Comparison of ENCODE assay signal across 24 cellular contexts in the genomic region with DNA sequence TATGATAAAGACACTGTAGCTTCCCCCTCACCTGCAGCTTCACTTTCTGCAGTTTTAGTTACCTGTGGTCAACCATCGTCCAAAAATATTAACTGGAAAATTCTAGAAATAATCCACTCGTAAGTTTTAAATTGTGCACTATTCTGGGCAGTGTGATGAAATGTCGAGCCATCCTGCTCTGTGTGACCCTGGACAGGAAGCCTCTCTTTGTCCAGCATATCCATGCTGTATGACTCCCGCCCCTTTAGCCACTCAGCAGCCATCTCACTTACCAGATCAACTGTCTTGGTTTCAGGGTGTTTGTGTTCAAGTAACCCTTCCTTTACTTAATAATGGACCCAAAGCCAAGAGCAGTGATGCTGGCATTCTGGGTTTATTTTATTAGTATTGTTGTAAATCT. TPM values are rescaled to one million over a fixed set of nuclear protein-coding genes. Genes with fewer than 3 reads are reported as not detected.
DNase-seq lines count a peak whose midpoint lies in the region; ATAC-seq, FAIRE-seq and TF ChIP-seq lines count a peak whose summit lies in the region.
"Had no signal": no experiment of that assay in that cellular context is flagged by ENCODE, and none has a peak within 500 bp of the region (broad histone marks: within the 10 kb centered on the region; RNA-seq: fewer than 3 reads in every experiment).

No MANE protein-coding gene starts in this region.

- H3K36me3 ChIP-seq in right lobe of liver (peaks cover 0 to 18% (median 7%) of the 10 kb centered on the region in 4 donors), HepG2 (replicated peaks in 1 of 2; ENCODE audit: control insufficient read depth in 1 of 2, insufficient read depth in 2 of 2, low read length in 2 of 2) (peaks cover 1 to 38% of the 10 kb centered on the region in 2 experiments; a peak in 4 of 5 replicates)

- intact Hi-C loops in right lobe of liver (cut with DNase I): no loop called here
- intact Hi-C loops in HepG2 (cut with micrococcal nuclease; ENCODE audit: unreplicated experiment): no loop called here

- TF ChIP-seq POLR2A in right lobe of liver (IDR thresholded peaks at IDR 0.05) (no peak), HepG2 (IDR thresholded peaks at IDR 0.05; ENCODE audit: insufficient read depth in 1 of 2, low read depth in 2 of 2, low read length in 2 of 2) (no peak)

- DNase-seq in right lobe of liver (no peak), HepG2 (ENCODE audit: low spot score) (no peak), lung microvascular endothelial cell (ENCODE audit: low read depth in 2 of 2) (peak; percentile 15 to 58), progenitor cell of endocrine pancreas (ENCODE audit: low spot score, unreplicated experiment) (no peak), NCI-H1105 (lab: John Stamatoyannopoulos, UW) (no peak), DMS153 treated with DMSO at 0.1 percent for 48 hours (lab: John Stamatoyannopoulos, UW; ENCODE audit: unreplicated experiment) (no peak)
- DNase-seq: CD4-positive, alpha-beta T cell; CD8-positive, alpha-beta memory T cell; DMS 273 treated with DMSO at 0.1 percent for 48 hours; DMS53; DMS79 treated with DMSO at 0.1 percent for 48 hours; GF-D8; GOT3; HFFc6 had no signal

- peaks cover 9% of the 10 kb centered on the region for H3K4me1 Mint-ChIP-seq in progenitor cell of endocrine pancreas (ENCODE audit: low read depth)
- H3K4me1 Mint-ChIP-seq: B cell had no signal

- no peak overlapping the region for H3K4me2 ChIP-seq in HepG2 (ENCODE audit: low read depth, low read length)
- H3K4me2 ChIP-seq: BLaER1 had no signal

- TF ChIP-seq RAD21 in HepG2 (CRISPR knock-in tag; IDR thresholded peaks at IDR 0.05): no peak

- H3K9me3 Mint-ChIP-seq in progenitor cell of endocrine pancreas (ENCODE audit: low read depth): no peaks in the 10 kb centered on the region
- H3K9me3 Mint-ChIP-seq: CD4-positive, alpha-beta T cell; CD8-positive, alpha-beta memory T cell; HFFc6 had no signal

- POLR2A ChIA-PET in HepG2 (lab: Yijun Ruan, JAX): no interaction called here

- no peaks in the 10 kb centered on the region for H3K9me3 ChIP-seq in right lobe of liver
- no peaks in the 10 kb centered on the region for H3K9me3 ChIP-seq in HepG2 (ENCODE audit: low read length)
- H3K9me3 ChIP-seq: BLaER1, HAP-1 had no signal

- TF ChIP-seq EP300 in HepG2 (IDR thresholded peaks at IDR 0.05; ENCODE audit: low read depth in 2 of 2, low read length in 2 of 2) (no peak), HepG2 (CRISPR knock-in tag; IDR thresholded peaks at IDR 0.05; ENCODE audit: borderline replicate concordance) (no peak)

- H3K27ac Mint-ChIP-seq in progenitor cell of endocrine pancreas: peak overlapping the region; percentile 45
- H3K27ac Mint-ChIP-seq: B cell; CD4-positive, alpha-beta T cell; HFFc6 had no signal

- no peak overlapping the region for H3K9ac ChIP-seq in HepG2 (ENCODE audit: insufficient read depth, low read depth, low read length)
- H3K9ac ChIP-seq: BLaER1 had no signal

- H3K4me1 ChIP-seq in right lobe of liver (peaks cover 0 to 24% (median 1%) of the 10 kb centered on the region in 4 donors), HepG2 (ENCODE audit: insufficient read depth, low read length) (peaks cover 8% of the 10 kb centered on the region; the same call in 1 of the 2 replicates)
- H3K4me1 ChIP-seq: HAP-1 had no signal

- no peak overlapping the region for H3K27ac ChIP-seq in right lobe of liver
- H3K27ac ChIP-seq in HepG2 (ENCODE audit: extremely low read length, insufficient read depth, low read length): no peak overlapping the region
- H3K27ac ChIP-seq: 22Rv1, BLaER1 had no signal

- H3K27me3 Mint-ChIP-seq in progenitor cell of endocrine pancreas: no peaks in the 10 kb centered on the region
- H3K27me3 Mint-ChIP-seq: B cell; CD4-positive, alpha-beta T cell; CD8-positive, alpha-beta memory T cell had no signal

- TF ChIP-seq CTCF in right lobe of liver (IDR thresholded peaks at IDR 0.05) (no peak), HepG2 (CRISPR knock-in tag; IDR thresholded peaks at IDR 0.05) (no peak), progenitor cell of endocrine pancreas (IDR thresholded peaks at IDR 0.05; ENCODE audit: unreplicated experiment) (no peak)

- no peaks in the 10 kb centered on the region for H4K20me1 ChIP-seq in HepG2 (ENCODE audit: insufficient read depth, low read length)

- no peaks in the 10 kb centered on the region for H3K79me2 ChIP-seq in HepG2 (ENCODE audit: insufficient read depth, low read length)

- no peak overlapping the region for H2AFZ ChIP-seq in HepG2 (ENCODE audit: low read length)

- H3K36me3 Mint-ChIP-seq in progenitor cell of endocrine pancreas (ENCODE audit: insufficient read depth): peaks cover 7% of the 10 kb centered on the region

- in situ Hi-C loops in HepG2 (cut with HindIII; ENCODE audit: extremely low pct_ligation_motif_present, low pct_unique_long_range_greater_than_20kb): no loop called here

- no peak for FAIRE-seq in HepG2 (lab: Jason Lieb, UNC)
- FAIRE-seq: A204.1, D721Med, GM12891, GM18507, H54 had no signal

- H3K27me3 ChIP-seq in right lobe of liver (no peaks in the 10 kb centered on the region), HepG2 (ENCODE audit: control insufficient read depth in 1 of 2, insufficient read depth in 2 of 2, low read length in 2 of 2) (no peaks in the 10 kb centered on the region)
- H3K27me3 ChIP-seq: BLaER1 had no signal

- no TSS peak for BruUV-seq in HepG2 (replicated peaks; lab: Mats Ljungman, UMichigan)

- CTCF ChIA-PET in HepG2 (lab: Yijun Ruan, JAX; ENCODE audit: low intra/inter-chr PET ratio, low total read pairs): no interaction called here

- ATAC-seq in right lobe of liver (peak; percentile 29 to 52 (median 38)), HepG2 (no peak; the same call in 2 of the 3 replicates)

- H3K4me3 ChIP-seq in right lobe of liver (no peak overlapping the region), HepG2 (replicated peaks in 1 of 3; ENCODE audit: insufficient read depth in 1 of 3, low read depth in 2 of 3, low read length in 3 of 3) (no peak overlapping the region)
- H3K4me3 ChIP-seq: BLaER1, HAP-1 had no signal

- WGBS in right lobe of liver (ENCODE audit: insufficient coverage, low coverage, low lambda C conversion rate, missing lambda C conversion rate): 63% methylated on average over 4 of the region's 4 CpGs
- 97% methylated on average over 4 of the region's 4 CpGs for WGBS in HepG2 (ENCODE audit: low lambda C conversion rate)

- no peak overlapping the region for H3K4me3 Mint-ChIP-seq in progenitor cell of endocrine pancreas (ENCODE audit: low read depth)
- H3K4me3 Mint-ChIP-seq: B cell; CD14-positive monocyte; CD4-positive, alpha-beta T cell; CD8-positive, alpha-beta memory T cell; HFFc6 had no signal

TF ChIP-seq in HepG2, 621 proteins besides CTCF, POLR2A, EP300 and RAD21 (continues in another document):
- no peak for TF ChIP-seq JDP2 (CRISPR knock-in tag; IDR thresholded peaks at IDR 0.05; ENCODE audit: borderline replicate concordance)
- TF ChIP-seq RXRB (CRISPR knock-in tag; IDR thresholded peaks at IDR 0.05; ENCODE audit: borderline replicate concordance): no peak
- TF ChIP-seq MTA3 (CRISPR knock-in tag; IDR thresholded peaks at IDR 0.05): no peak
- TF ChIP-seq BRD4 (CRISPR knock-in tag; IDR thresholded peaks at IDR 0.05): no peak
- TF ChIP-seq, protein P1, sequence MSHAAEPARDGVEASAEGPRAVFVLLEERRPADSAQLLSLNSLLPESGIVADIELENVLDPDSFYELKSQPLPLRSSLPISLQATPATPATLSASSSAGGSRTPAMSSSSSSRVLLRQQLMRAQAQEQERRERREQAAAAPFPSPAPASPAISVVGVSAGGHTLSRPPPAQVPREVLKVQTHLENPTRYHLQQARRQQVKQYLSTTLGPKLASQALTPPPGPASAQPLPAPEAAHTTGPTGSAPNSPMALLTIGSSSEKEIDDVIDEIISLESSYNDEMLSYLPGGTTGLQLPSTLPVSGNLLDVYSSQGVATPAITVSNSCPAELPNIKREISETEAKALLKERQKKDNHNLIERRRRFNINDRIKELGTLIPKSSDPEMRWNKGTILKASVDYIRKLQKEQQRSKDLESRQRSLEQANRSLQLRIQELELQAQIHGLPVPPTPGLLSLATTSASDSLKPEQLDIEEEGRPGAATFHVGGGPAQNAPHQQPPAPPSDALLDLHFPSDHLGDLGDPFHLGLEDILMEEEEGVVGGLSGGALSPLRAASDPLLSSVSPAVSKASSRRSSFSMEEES (CRISPR knock-in tag; IDR thresholded peaks at IDR 0.05): no peak
- no peak for TF ChIP-seq SMARCE1 (IDR thresholded peaks at IDR 0.05; ENCODE audit: borderline replicate concordance)
- TF ChIP-seq ZNF17 (CRISPR knock-in tag; IDR thresholded peaks at IDR 0.05): no peak
- TF ChIP-seq AHR (CRISPR knock-in tag; IDR thresholded peaks at IDR 0.05): no peak
- no peak for TF ChIP-seq HOXA5 (CRISPR knock-in tag; IDR thresholded peaks at IDR 0.05)

RNA-seq across cellular contexts. Expression of gene SIAH1, which starts 56.1 kb away (rescaled TPM):
- total RNA-seq in right lobe of liver (10 to 100 TPM in 5 of 6 experiments, 1 to 10 TPM in 1; 8.1 to 14.0 (median 11.5) TPM), HepG2 (2016; rRNA removed; fragmentation: Illumina TruSeq; extraction: Trizol) (27.9 and 28.6 TPM in 2 replicates), lung microvascular endothelial cell (21.6 and 33.1 TPM in 2 replicates), progenitor cell of endocrine pancreas (38.3 and 40.5 TPM in 2 replicates)
- total RNA-seq in HepG2 (2016; cell fraction: cytosol; rRNA removed; fragmentation: Illumina TruSeq; extraction: Trizol; ENCODE audit: low read depth): 12.9 and 14.7 TPM in 2 replicates
- total RNA-seq in HepG2 (2016; cell fraction: insoluble cytoplasmic fraction; rRNA removed; fragmentation: Illumina TruSeq; extraction: Trizol): 27.3 TPM in 2 replicates
- 34.8 and 35.5 TPM in 2 replicates for total RNA-seq in HepG2 (2016; cell fraction: membrane; rRNA removed; fragmentation: Illumina TruSeq; extraction: Trizol)
- total RNA-seq in HepG2 (2016; cell fraction: nucleus; rRNA removed; fragmentation: Illumina TruSeq; extraction: Trizol): 31.3 and 31.4 TPM in 2 replicates
- 15.4 and 16.0 TPM in 2 replicates for polyA plus RNA-seq in HepG2 (2011; rRNA removed)
- 12.9 and 14.9 TPM in 2 replicates for polyA plus RNA-seq in HepG2 (2011; cell fraction: cytosol; rRNA removed)
- 15.0 and 21.0 TPM in 2 replicates for polyA plus RNA-seq in HepG2 (2011; cell fraction: nucleus; rRNA removed)
- polyA plus RNA-seq in HepG2 (2012): 22.2 and 25.1 TPM in 2 replicates
- 7.5 TPM in 2 replicates for polyA plus RNA-seq in HepG2 (2016; cell fraction: cytosol; fragmentation: Illumina TruSeq; extraction: Trizol; ENCODE audit: low read depth)
- polyA plus RNA-seq in HepG2 (2016; cell fraction: insoluble cytoplasmic fraction; fragmentation: Illumina TruSeq; extraction: Trizol; ENCODE audit: low read depth): 29.2 and 30.6 TPM in 2 replicates
- 18.6 and 19.2 TPM in 2 replicates for polyA plus RNA-seq in HepG2 (2016; cell fraction: membrane; fragmentation: Illumina TruSeq; extraction: Trizol; ENCODE audit: low read depth)
- polyA plus RNA-seq in HepG2 (2016; cell fraction: nucleus; fragmentation: Illumina TruSeq; extraction: Trizol; ENCODE audit: insufficient read depth, low read depth): 36.1 and 41.1 TPM in 2 replicates
- 34.2 and 46.5 TPM in 2 replicates for polyA minus RNA-seq in HepG2 (2011; rRNA and poly(A)+ RNA removed; ENCODE audit: low replicate concordance)
- polyA minus RNA-seq in HepG2 (2011; cell fraction: cytosol; rRNA and poly(A)+ RNA removed): 16.2 and 16.6 TPM in 2 replicates
- 47.6 and 57.8 TPM in 2 replicates for polyA minus RNA-seq in HepG2 (2011; cell fraction: nucleus; rRNA and poly(A)+ RNA removed)

Comparison
In these comparisons a context has a peak if more than half of its experiments do, and no peak if none do; other contexts are left out.
1. DNase-seq: peak in lung microvascular endothelial cell (2 of 2); none in right lobe of liver (0 of 3), HepG2 (single experiment), progenitor cell of endocrine pancreas (single experiment), NCI-H1105 (single experiment) and DMS153 treated with DMSO at 0.1 percent for 48 hours (single experiment).